Comparison of ENCODE assay signal across 8 cellular contexts in the genomic region with DNA sequence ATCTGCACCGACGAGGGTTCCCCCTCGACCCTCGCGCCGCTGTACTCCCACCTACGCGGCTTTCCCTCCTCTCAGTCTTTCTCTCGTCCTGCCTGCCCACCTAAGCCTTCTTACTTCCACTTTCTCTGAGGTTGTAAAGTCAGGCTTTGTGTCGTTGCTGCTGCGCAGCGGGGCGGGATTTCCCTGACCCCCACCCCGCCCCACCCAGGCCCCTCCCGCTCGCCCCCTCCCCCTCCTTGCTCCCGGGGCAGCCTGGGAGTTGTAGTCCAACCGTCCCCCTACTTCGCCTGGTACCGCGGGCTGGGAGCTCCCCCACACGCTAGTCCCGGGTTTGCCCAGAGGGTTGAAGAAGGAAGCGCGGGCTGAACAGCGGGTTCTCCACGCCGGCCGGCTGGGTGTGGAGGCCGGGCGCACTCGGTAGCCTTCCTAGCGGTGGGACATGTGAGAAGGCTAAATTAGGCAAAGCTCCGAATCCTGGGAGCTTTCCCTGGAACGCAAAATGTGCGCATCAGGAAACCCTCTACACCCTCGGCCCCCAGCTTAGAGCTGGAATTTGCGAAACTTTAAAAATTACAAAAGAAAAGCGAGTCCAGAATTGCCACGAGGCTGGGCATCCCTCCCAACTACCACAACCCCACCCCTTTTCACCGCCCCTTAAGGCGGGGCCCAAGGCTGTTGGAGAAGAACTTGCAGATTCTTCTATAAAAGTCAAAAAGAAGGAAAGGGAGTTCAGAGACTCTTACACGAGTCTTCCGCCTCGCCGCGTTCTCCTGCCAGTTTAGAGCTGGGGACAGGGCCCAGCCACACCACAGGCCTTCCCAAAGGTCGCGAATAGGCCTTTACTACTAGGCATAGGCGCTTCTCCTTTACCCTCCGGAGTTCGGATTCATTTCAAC. TPM values are rescaled to one million over a fixed set of nuclear protein-coding genes. Genes with fewer than 3 reads are reported as not detected.
DNase-seq lines count a peak whose midpoint lies in the region; ATAC-seq and TF ChIP-seq lines count a peak whose summit lies in the region.

A gene (minus strand): TSS at position 153 of the 896 bp plus-strand sequence. CDS start 1,011 bp downstream, outside the sequence.

- 0 to 20% methylated on average over 44 to 52 of the region's 52 CpGs for WGBS in lower leg skin, 2 donors

- peak within 1 kb of the TSS; percentile 73 for H3K4me3 ChIP-seq in lower leg skin (ENCODE audit: low read depth, poor library complexity, severe bottlenecking)

- in situ Hi-C loops in ACHN (cut with HindIII; ENCODE audit: low pct_ligation_motif_present, low pct_unique_long_range_greater_than_20kb, low sequenced_read_pairs): no loop called here

- no peak for TF ChIP-seq CTCF in lower leg skin (IDR thresholded peaks at IDR 0.05)

- intact Hi-C loops in lower leg skin (cut with DNase I; ENCODE audit: low total_unique reads): no loop called here

- no peak for TF ChIP-seq POLR2A in lower leg skin (IDR thresholded peaks at IDR 0.05)

- ATAC-seq in GM18520 (IDR thresholded peaks at IDR 0.05; ENCODE audit: unreplicated experiment): peak; percentile 59
- ATAC-seq in HG03060 (IDR thresholded peaks at IDR 0.05; ENCODE audit: low read depth, unreplicated experiment): peak; percentile 48

- DNase-seq in ACHN (peak; percentile 76), NCI-H446 (lab: John Stamatoyannopoulos, UW) (peak; percentile 46 to 86), dermis microvascular lymphatic vessel endothelial cell (ENCODE audit: low read depth in 2 of 2) (peak; percentile 71 to 88), lower leg skin (ENCODE audit: low spot score in 2 of 2) (peak; percentile 71 to 96)
- DNase-seq in activated CD4-positive, alpha-beta T cell treated with anti-CD3 and anti-CD28 coated beads, Interleukin-2, amount 50 U/mL, for 24 hours (ENCODE audit: low read depth in 1 of 2, low spot score in 1 of 2): peak; percentile 62 to 76
- DNase-seq in stimulated activated CD4-positive, alpha-beta T cell treated with anti-CD3 and anti-CD28 coated beads, Interleukin-4, amount 100 ng/mL, for 4 hours: peak; percentile 77 to 82

RNA-seq across cellular contexts. Expression of the gene that starts here (rescaled TPM):
- total RNA-seq in dermis microvascular lymphatic vessel endothelial cell: 66.6 and 78.1 TPM in 2 replicates
- 10 to 100 TPM in 3 of 4 donors, 1 to 10 TPM in 1; 9.4 to 17.0 (median 13.5) TPM for total RNA-seq in lower leg skin

Comparison
In these comparisons a context has a peak if more than half of its experiments do, and no peak if none do; other contexts are left out.
1. Peak in every context shown above with its lines: DNase-seq, ATAC-seq and H3K4me3 ChIP-seq.